9 cellular contexts compared by ENCODE assay signal in genomic region chr5:149485655-149486615, GRCh38.
DNase-seq lines count a peak whose midpoint lies in the region; ATAC-seq, FAIRE-seq and TF ChIP-seq lines count a peak whose summit lies in the region.
"Had no signal": no experiment of that assay in that cellular context is flagged by ENCODE, and none has a peak within 500 bp of the region (broad histone marks: within the 10 kb centered on the region; RNA-seq: fewer than 3 reads in every experiment).

No MANE protein-coding gene starts in this region.

- H3K9me3 ChIP-seq in ascending aorta (no peaks in the 10 kb centered on the region), keratinocyte (ENCODE audit: control insufficient read depth, low read depth, low read length) (no peaks in the 10 kb centered on the region), thyroid gland (no peaks in the 10 kb centered on the region), WERI-Rb-1 (ENCODE audit: severe bottlenecking) (no peaks in the 10 kb centered on the region)

- ATAC-seq in GM19328 (IDR thresholded peaks at IDR 0.05; ENCODE audit: unreplicated experiment) (no peak), GM21360 (IDR thresholded peaks at IDR 0.05; ENCODE audit: unreplicated experiment) (no peak)

- H3K27ac ChIP-seq in ascending aorta (peak overlapping the region; percentile 81 to 93), keratinocyte (ENCODE audit: control insufficient read depth, insufficient read depth, low read length) (peak overlapping the region; percentile 98), thyroid gland (peak overlapping the region; percentile 3 to 74 (median 60)), WERI-Rb-1 (no peak overlapping the region)

- WGBS in thyroid gland, 2 donors: 24 to 38% methylated on average over 2 of the region's 2 CpGs

- dilution Hi-C loops in keratinocyte (cut with MboI; ENCODE audit: extremely low pct_ligation_motif_present, low sequenced_read_pairs): no loop called here

- peaks cover 13 to 64% of the 10 kb centered on the region in 2 donors for H3K4me1 ChIP-seq in ascending aorta
- H3K4me1 ChIP-seq in keratinocyte (ENCODE audit: control insufficient read depth, extremely low read depth, insufficient read depth, low read length): peaks cover 66% of the 10 kb centered on the region
- peaks cover 18 to 37% of the 10 kb centered on the region in 2 donors for H3K4me1 ChIP-seq in thyroid gland

- H3K4me3 ChIP-seq in ascending aorta (no peak overlapping the region), keratinocyte (ENCODE audit: control insufficient read depth in 2 of 3, extremely low read depth in 1 of 3, insufficient read depth in 2 of 3, low read depth in 1 of 3, low read length in 3 of 3) (peak overlapping the region in 1 of 3 experiments; percentile 14), thyroid gland (replicated peaks in 1 of 3) (no peak overlapping the region), WERI-Rb-1 (ENCODE audit: low read depth, low read length) (no peak overlapping the region)

- TF ChIP-seq POLR2A in thyroid gland (IDR thresholded peaks at IDR 0.05): no peak

- FAIRE-seq in keratinocyte (lab: Jason Lieb, UNC): peak; percentile 92

- H3K36me3 ChIP-seq in ascending aorta: no peaks in the 10 kb centered on the region
- no peaks in the 10 kb centered on the region for H3K36me3 ChIP-seq in keratinocyte (ENCODE audit: control insufficient read depth in 2 of 2, extremely low read depth in 1 of 2, insufficient read depth in 2 of 2, low read length in 2 of 2)
- no peaks in the 10 kb centered on the region for H3K36me3 ChIP-seq in thyroid gland
- H3K36me3 ChIP-seq in WERI-Rb-1: no peaks in the 10 kb centered on the region

- no peaks in the 10 kb centered on the region for H3K9me1 ChIP-seq in keratinocyte (ENCODE audit: control insufficient read depth, extremely low read depth, insufficient read depth, low read length)

- H3K79me2 ChIP-seq in keratinocyte (ENCODE audit: control insufficient read depth, insufficient read depth, low read length): no peaks in the 10 kb centered on the region

- intact Hi-C loops in ascending aorta (cut with DNase I): loop anchor here (1.0 to 2.0 kb wide), 2 partner anchors 33 to 65 kb away; partner anchors contain the start of gene CSNK1A1
- intact Hi-C loops in thyroid gland (cut with DNase I): no loop called here

- DNase-seq in ACHN (peak; percentile 85), HS-27A (ENCODE audit: low read depth) (peak; percentile 77), ascending aorta (ENCODE audit: low spot score in 2 of 2) (peak; percentile 43 to 97), keratinocyte (ENCODE audit: low read depth, low spot score) (peak; percentile 99), thyroid gland (peak; percentile 63 to 75), WERI-Rb-1 (no peak)
- DNase-seq: activated naive CD8-positive, alpha-beta T cell treated with anti-CD3 and anti-CD28 coated beads, Interleukin-2, amount 10 ng/mL, durations not matched to agents 7 days and 5 days had no signal

- H4K20me1 ChIP-seq in keratinocyte (ENCODE audit: control insufficient read depth, extremely low read depth, insufficient read depth, low read length): no peaks in the 10 kb centered on the region

- in situ Hi-C loops in ACHN (cut with HindIII; ENCODE audit: low pct_ligation_motif_present, low pct_unique_long_range_greater_than_20kb, low sequenced_read_pairs): no loop called here

- TF ChIP-seq CTCF in ascending aorta (IDR thresholded peaks at IDR 0.05) (peak in 1 of 3 experiments; percentile 6), keratinocyte (optimal IDR thresholded peaks at IDR 0.05 in 1 of 3, IDR thresholded peaks at IDR 0.05 in 1 of 3, conservative IDR thresholded peaks at IDR 0.05 in 1 of 3; ENCODE audit: extremely low read depth in 1 of 3, insufficient read depth in 2 of 3, low read length in 3 of 3) (no peak), thyroid gland (IDR thresholded peaks at IDR 0.05) (no peak), WERI-Rb-1 (IDR thresholded peaks at IDR 0.05; ENCODE audit: low read depth, low read length) (no peak)

- no peak overlapping the region for H2AFZ ChIP-seq in keratinocyte (ENCODE audit: control insufficient read depth, low read length)

- H3K9ac ChIP-seq in keratinocyte (ENCODE audit: control insufficient read depth, extremely low read depth, insufficient read depth, low read length): peak overlapping the region; percentile 72

- peak overlapping the region; percentile 78 for H3K4me2 ChIP-seq in keratinocyte (ENCODE audit: control insufficient read depth, extremely low read depth, insufficient read depth, low read depth, low read length)

- no peaks in the 10 kb centered on the region for H3K27me3 ChIP-seq in ascending aorta
- H3K27me3 ChIP-seq in keratinocyte (ENCODE audit: control insufficient read depth, extremely low read depth, insufficient read depth, low read length): no peaks in the 10 kb centered on the region
- H3K27me3 ChIP-seq in thyroid gland: no peaks in the 10 kb centered on the region
- H3K27me3 ChIP-seq in WERI-Rb-1 (ENCODE audit: insufficient read depth, low read depth, severe bottlenecking): no peaks in the 10 kb centered on the region
